29 cellular contexts compared by ENCODE assay signal in the genomic region with DNA sequence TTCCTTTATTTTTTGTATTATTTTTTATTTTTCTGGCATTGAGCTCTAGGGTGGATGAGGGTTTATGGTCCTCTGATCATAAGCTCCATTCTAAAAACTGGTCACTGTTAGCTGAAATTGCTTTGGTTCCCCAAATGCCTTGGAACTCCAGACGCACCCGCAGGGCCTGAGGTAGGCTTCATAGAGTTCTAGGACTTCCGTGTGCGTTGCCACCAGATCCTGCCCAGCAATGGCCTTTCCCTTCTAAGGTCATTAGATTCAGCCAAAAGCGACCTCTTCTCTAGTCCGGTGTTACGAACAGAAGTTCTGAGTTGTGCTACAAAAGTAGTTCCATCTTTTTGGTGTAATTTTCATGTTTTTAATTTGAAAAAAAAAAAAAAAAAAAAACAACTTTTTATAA.
"Had no signal": no experiment of that assay in that cellular context is flagged by ENCODE, and none has a peak within 500 bp of the region (broad histone marks: within the 10 kb centered on the region; RNA-seq: fewer than 3 reads in every experiment).

No MANE protein-coding gene starts in this region.

- H3K27ac Mint-ChIP-seq: natural killer cell treated with Interleukin-12 subunit alpha and Interleukin-12 subunit beta and Interleukin-15 and Interleukin-18, amount 100 ng/mL, for 72 hours; nephron progenitor cell; progenitor cell of endocrine pancreas; stimulated activated effector memory CD8-positive, alpha-beta T cell treated with anti-CD3 and anti-CD28 coated beads, Interleukin-12 subunit alpha, Interleukin-12 subunit beta, amount 100 ng/mL, for 72 hours; stimulated activated naive B cell treated with anti-CD40 and anti-IgM and Interleukin-4, amounts not matched to agents 10 μg/mL and 1 μg/mL and 100 μg/mL, for 72 hours; stimulated activated naive CD8-positive, alpha-beta T cell treated with anti-CD3 and anti-CD28 coated beads, Interleukin-15, Interleukin-2, amounts not matched to agents 100 ng/mL and 50 ng/mL, for 24 hours had no signal

- H3K9me3 Mint-ChIP-seq: naive thymus-derived CD8-positive, alpha-beta T cell; natural killer cell treated with Interleukin-12 subunit alpha and Interleukin-12 subunit beta and Interleukin-15 and Interleukin-18, amount 100 ng/mL, for 72 hours; nephron progenitor cell; neural crest cell; stimulated activated effector memory CD8-positive, alpha-beta T cell treated with anti-CD3 and anti-CD28 coated beads, Interleukin-12 subunit alpha, Interleukin-12 subunit beta, amount 100 ng/mL, for 72 hours; stimulated activated naive B cell treated with anti-CD40 and anti-IgM and Interleukin-4, amounts not matched to agents 10 μg/mL and 1 μg/mL and 100 μg/mL, for 72 hours; stimulated activated naive CD8-positive, alpha-beta T cell treated with anti-CD3 and anti-CD28 coated beads, Interleukin-15, Interleukin-2, amounts not matched to agents 100 ng/mL and 50 ng/mL, for 24 hours had no signal

- H3K79me2 ChIP-seq: parathyroid adenoma had no signal

- H3K27ac ChIP-seq: ovary, parathyroid adenoma, psoas muscle, right lobe of liver, sigmoid colon, stomach, thoracic aorta, thyroid gland, tibial nerve, upper lobe of left lung, vagina had no signal

- H3K27me3 ChIP-seq: ovary, right lobe of liver, sigmoid colon, stomach, thyroid gland, tibial nerve, upper lobe of left lung, vagina had no signal

- H3K4me1 ChIP-seq: psoas muscle, right lobe of liver, sigmoid colon, stomach, tibial nerve, vagina had no signal

- DNase-seq: naive thymus-derived CD8-positive, alpha-beta T cell; nephron progenitor cell; occipital lobe; ovary; posterior cingulate gyrus; psoas muscle; right cardiac atrium; right lobe of liver; sigmoid colon; small intestine; stimulated activated CD4-positive, alpha-beta T cell treated with anti-CD3 and anti-CD28 coated beads, Interleukin-15, amount 100 ng/mL, for 24 hours; stimulated activated CD4-positive, alpha-beta T cell treated with anti-CD3 and anti-CD28 coated beads, Interleukin-2, amount 100 ng/mL, for 24 hours; stimulated activated CD4-positive, alpha-beta T cell treated with anti-CD3 and anti-CD28 coated beads, Interleukin-2, amount 100 ng/mL, for 48 hours; stimulated activated CD4-positive, alpha-beta T cell treated with anti-CD3 and anti-CD28 coated beads, Interleukin-4, amount 100 ng/mL, for 24 hours; stimulated activated naive B cell treated with anti-CD40 and anti-IgM and Interleukin-4, amounts not matched to agents 10 μg/mL and 1 μg/mL and 100 μg/mL, for 72 hours; stimulated activated naive CD4-positive, alpha-beta T cell treated with Interleukin-2 at 50 U/mL for 16 hours; stomach; thyroid gland; trophoblast cell; upper lobe of left lung had no signal

- H3K4me1 Mint-ChIP-seq: neural crest cell had no signal

- H2AFZ ChIP-seq: parathyroid adenoma had no signal

- H3K27me3 Mint-ChIP-seq: naive thymus-derived CD8-positive, alpha-beta T cell; natural killer cell treated with Interleukin-12 subunit alpha and Interleukin-12 subunit beta and Interleukin-15 and Interleukin-18, amount 100 ng/mL, for 72 hours; progenitor cell of endocrine pancreas; stimulated activated naive B cell treated with anti-CD40 and anti-IgM and Interleukin-4, amounts not matched to agents 10 μg/mL and 1 μg/mL and 100 μg/mL, for 72 hours; stimulated activated naive CD8-positive, alpha-beta T cell treated with anti-CD3 and anti-CD28 coated beads, Interleukin-15, Interleukin-2, amounts not matched to agents 100 ng/mL and 50 ng/mL, for 24 hours had no signal

- H3K9me3 ChIP-seq: ovary, psoas muscle, right lobe of liver, sigmoid colon, stomach, thoracic aorta, thyroid gland, tibial nerve, upper lobe of left lung, vagina had no signal

- H3K36me3 ChIP-seq: ovary had no signal

- H3K4me3 ChIP-seq: ovary, psoas muscle, right lobe of liver, sigmoid colon, stomach, thoracic aorta, thyroid gland, tibial nerve, upper lobe of left lung, vagina had no signal

- H3K9ac ChIP-seq: parathyroid adenoma had no signal

- ATAC-seq: naive thymus-derived CD8-positive, alpha-beta T cell; natural killer cell treated with Interleukin-12 subunit alpha and Interleukin-12 subunit beta and Interleukin-15 and Interleukin-18, amount 100 ng/mL, for 72 hours; psoas muscle; right cardiac atrium; right lobe of liver; stimulated activated effector memory CD8-positive, alpha-beta T cell treated with anti-CD3 and anti-CD28 coated beads, Interleukin-12 subunit alpha, Interleukin-12 subunit beta, amount 100 ng/mL, for 72 hours; stimulated activated naive B cell treated with anti-CD40 and anti-IgM and Interleukin-4, amounts not matched to agents 10 μg/mL and 1 μg/mL and 100 μg/mL, for 72 hours had no signal

- H3K4me3 Mint-ChIP-seq: naive thymus-derived CD8-positive, alpha-beta T cell; natural killer cell treated with Interleukin-12 subunit alpha and Interleukin-12 subunit beta and Interleukin-15 and Interleukin-18, amount 100 ng/mL, for 72 hours; nephron progenitor cell; neural crest cell; stimulated activated effector memory CD8-positive, alpha-beta T cell treated with anti-CD3 and anti-CD28 coated beads, Interleukin-12 subunit alpha, Interleukin-12 subunit beta, amount 100 ng/mL, for 72 hours; stimulated activated naive B cell treated with anti-CD40 and anti-IgM and Interleukin-4, amounts not matched to agents 10 μg/mL and 1 μg/mL and 100 μg/mL, for 72 hours; stimulated activated naive CD8-positive, alpha-beta T cell treated with anti-CD3 and anti-CD28 coated beads, Interleukin-15, Interleukin-2, amounts not matched to agents 100 ng/mL and 50 ng/mL, for 24 hours had no signal
